ENCODE assay signal across 1 cellular context in the genomic region with DNA sequence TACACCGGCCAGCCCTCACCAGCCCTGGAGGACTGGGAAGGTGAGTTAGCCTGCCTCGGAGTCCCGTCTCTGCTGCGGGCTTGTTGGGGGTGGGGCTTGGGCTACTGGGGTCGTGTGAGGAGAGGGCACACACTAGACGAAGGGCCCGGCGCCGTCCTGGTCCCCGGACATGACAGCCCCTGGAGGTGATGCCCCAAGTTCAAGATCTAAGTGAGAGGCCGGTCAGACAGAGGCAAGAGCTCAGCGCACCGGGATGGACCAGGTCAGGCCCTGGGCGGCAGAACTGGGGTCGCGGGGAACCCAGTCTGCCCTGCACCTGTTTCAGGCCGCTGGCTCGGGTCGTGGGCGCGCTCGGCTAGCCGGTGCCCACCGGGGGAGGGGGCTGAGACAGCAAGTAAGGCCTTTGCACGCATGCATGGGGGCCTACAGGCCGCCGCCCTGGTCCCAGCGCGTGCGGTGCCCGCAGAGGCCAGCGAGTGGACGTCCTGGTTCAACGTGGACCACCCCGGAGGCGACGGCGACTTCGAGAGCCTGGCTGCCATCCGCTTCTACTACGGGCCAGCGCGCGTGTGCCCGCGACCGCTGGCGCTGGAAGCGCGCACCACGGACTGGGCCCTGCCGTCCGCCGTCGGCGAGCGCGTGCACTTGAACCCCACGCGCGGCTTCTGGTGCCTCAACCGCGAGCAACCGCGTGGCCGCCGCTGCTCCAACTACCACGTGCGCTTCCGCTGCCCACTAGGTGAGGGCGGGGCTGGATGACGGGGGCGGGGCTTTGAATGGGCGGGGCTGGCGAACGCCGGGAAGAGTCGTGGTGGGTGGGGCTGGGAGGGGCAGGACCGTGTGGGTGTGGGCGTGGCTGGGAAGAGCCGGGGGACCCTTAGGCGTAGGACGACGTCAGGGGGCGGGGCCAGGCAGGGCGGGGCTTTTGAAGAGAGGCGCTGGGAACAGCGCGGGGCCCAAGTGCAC.
A peak's percentile ranks its signal among the peaks of the same experiment; 100 is the strongest.
TF ChIP-seq lines count a peak whose summit lies in the region.

No MANE protein-coding gene starts in this region.

TF ChIP-seq in WTC11, 78 proteins besides CTCF, POLR2A, EP300 and RAD21 (continued from another document):
- TF ChIP-seq, protein P1, sequence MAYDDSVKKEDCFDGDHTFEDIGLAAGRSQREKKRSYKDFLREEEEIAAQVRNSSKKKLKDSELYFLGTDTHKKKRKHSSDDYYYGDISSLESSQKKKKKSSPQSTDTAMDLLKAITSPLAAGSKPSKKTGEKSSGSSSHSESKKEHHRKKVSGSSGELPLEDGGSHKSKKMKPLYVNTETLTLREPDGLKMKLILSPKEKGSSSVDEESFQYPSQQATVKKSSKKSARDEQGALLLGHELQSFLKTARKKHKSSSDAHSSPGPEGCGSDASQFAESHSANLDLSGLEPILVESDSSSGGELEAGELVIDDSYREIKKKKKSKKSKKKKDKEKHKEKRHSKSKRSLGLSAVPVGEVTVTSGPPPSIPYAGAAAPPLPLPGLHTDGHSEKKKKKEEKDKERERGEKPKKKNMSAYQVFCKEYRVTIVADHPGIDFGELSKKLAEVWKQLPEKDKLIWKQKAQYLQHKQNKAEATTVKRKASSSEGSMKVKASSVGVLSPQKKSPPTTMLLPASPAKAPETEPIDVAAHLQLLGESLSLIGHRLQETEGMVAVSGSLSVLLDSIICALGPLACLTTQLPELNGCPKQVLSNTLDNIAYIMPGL (CRISPR knock-in tag; IDR thresholded peaks at IDR 0.05): peak; percentile 46; the same call in 1 of the 2 replicates
- TF ChIP-seq IRF2 (CRISPR knock-in tag; IDR thresholded peaks at IDR 0.05; ENCODE audit: borderline replicate concordance, low read depth) (no peak), ZNF396 (CRISPR knock-in tag; IDR thresholded peaks at IDR 0.05; ENCODE audit: borderline replicate concordance) (no peak), NFE2L1 (CRISPR knock-in tag; IDR thresholded peaks at IDR 0.05) (no peak), NR2C2 (CRISPR knock-in tag; IDR thresholded peaks at IDR 0.05) (no peak), SOX15 (CRISPR knock-in tag; IDR thresholded peaks at IDR 0.05) (no peak), CBFB (CRISPR knock-in tag; IDR thresholded peaks at IDR 0.05; ENCODE audit: low read depth) (no peak), FOXP1 (CRISPR knock-in tag; IDR thresholded peaks at IDR 0.05; ENCODE audit: borderline replicate concordance) (peak; percentile 89; the same call in 1 of the 2 replicates), ZBTB21 (CRISPR knock-in tag; IDR thresholded peaks at IDR 0.05; ENCODE audit: borderline replicate concordance) (no peak), ZNF263 (CRISPR knock-in tag; IDR thresholded peaks at IDR 0.05; ENCODE audit: low read depth) (no peak), TEAD1 (CRISPR knock-in tag; IDR thresholded peaks at IDR 0.05) (0 out of 2 replicates have a peak, but pooled peaks have one; percentile 43), CREM (CRISPR knock-in tag; IDR thresholded peaks at IDR 0.05) (no peak), FOXJ3 (CRISPR knock-in tag; IDR thresholded peaks at IDR 0.05; ENCODE audit: borderline replicate concordance) (no peak), SMAD3 (CRISPR knock-in tag; IDR thresholded peaks at IDR 0.05; ENCODE audit: borderline replicate concordance) (no peak), FOXK1 (CRISPR knock-in tag; IDR thresholded peaks at IDR 0.05) (no peak), GRHL2 (CRISPR knock-in tag; IDR thresholded peaks at IDR 0.05; ENCODE audit: insufficient replicate concordance, severe bottlenecking) (no peak), NFATC4 (CRISPR knock-in tag; IDR thresholded peaks at IDR 0.05) (no peak), ZNF219 (CRISPR knock-in tag; IDR thresholded peaks at IDR 0.05; ENCODE audit: borderline replicate concordance) (no peak), ZNF423 (CRISPR knock-in tag; IDR thresholded peaks at IDR 0.05) (no peak), EMX1 (CRISPR knock-in tag; IDR thresholded peaks at IDR 0.05) (no peak), GTF2I (CRISPR knock-in tag; conservative IDR thresholded peaks at IDR 0.05) (no peak), JUN (CRISPR knock-in tag; IDR thresholded peaks at IDR 0.05) (peak; percentile 48; the same call in 1 of the 2 replicates), TCF7 (CRISPR knock-in tag; IDR thresholded peaks at IDR 0.05; ENCODE audit: low read depth) (no peak), ESRRA (CRISPR knock-in tag; IDR thresholded peaks at IDR 0.05; ENCODE audit: borderline replicate concordance) (no peak)
- TF ChIP-seq, protein P2, sequence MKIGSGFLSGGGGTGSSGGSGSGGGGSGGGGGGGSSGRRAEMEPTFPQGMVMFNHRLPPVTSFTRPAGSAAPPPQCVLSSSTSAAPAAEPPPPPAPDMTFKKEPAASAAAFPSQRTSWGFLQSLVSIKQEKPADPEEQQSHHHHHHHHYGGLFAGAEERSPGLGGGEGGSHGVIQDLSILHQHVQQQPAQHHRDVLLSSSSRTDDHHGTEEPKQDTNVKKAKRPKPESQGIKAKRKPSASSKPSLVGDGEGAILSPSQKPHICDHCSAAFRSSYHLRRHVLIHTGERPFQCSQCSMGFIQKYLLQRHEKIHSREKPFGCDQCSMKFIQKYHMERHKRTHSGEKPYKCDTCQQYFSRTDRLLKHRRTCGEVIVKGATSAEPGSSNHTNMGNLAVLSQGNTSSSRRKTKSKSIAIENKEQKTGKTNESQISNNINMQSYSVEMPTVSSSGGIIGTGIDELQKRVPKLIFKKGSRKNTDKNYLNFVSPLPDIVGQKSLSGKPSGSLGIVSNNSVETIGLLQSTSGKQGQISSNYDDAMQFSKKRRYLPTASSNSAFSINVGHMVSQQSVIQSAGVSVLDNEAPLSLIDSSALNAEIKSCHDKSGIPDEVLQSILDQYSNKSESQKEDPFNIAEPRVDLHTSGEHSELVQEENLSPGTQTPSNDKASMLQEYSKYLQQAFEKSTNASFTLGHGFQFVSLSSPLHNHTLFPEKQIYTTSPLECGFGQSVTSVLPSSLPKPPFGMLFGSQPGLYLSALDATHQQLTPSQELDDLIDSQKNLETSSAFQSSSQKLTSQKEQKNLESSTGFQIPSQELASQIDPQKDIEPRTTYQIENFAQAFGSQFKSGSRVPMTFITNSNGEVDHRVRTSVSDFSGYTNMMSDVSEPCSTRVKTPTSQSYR (CRISPR knock-in tag; IDR thresholded peaks at IDR 0.05): no peak
- TF ChIP-seq, protein P3, sequence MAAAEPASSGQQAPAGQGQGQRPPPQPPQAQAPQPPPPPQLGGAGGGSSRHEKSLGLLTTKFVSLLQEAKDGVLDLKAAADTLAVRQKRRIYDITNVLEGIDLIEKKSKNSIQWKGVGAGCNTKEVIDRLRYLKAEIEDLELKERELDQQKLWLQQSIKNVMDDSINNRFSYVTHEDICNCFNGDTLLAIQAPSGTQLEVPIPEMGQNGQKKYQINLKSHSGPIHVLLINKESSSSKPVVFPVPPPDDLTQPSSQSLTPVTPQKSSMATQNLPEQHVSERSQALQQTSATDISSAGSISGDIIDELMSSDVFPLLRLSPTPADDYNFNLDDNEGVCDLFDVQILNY (CRISPR knock-in tag; IDR thresholded peaks at IDR 0.05): no peak
- TF ChIP-seq, protein P4, sequence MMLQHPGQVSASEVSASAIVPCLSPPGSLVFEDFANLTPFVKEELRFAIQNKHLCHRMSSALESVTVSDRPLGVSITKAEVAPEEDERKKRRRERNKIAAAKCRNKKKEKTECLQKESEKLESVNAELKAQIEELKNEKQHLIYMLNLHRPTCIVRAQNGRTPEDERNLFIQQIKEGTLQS (CRISPR knock-in tag; conservative IDR thresholded peaks at IDR 0.05): no peak
TF ChIP-seq in WTC11: peak in this region for 13.
